In the genomic region with DNA sequence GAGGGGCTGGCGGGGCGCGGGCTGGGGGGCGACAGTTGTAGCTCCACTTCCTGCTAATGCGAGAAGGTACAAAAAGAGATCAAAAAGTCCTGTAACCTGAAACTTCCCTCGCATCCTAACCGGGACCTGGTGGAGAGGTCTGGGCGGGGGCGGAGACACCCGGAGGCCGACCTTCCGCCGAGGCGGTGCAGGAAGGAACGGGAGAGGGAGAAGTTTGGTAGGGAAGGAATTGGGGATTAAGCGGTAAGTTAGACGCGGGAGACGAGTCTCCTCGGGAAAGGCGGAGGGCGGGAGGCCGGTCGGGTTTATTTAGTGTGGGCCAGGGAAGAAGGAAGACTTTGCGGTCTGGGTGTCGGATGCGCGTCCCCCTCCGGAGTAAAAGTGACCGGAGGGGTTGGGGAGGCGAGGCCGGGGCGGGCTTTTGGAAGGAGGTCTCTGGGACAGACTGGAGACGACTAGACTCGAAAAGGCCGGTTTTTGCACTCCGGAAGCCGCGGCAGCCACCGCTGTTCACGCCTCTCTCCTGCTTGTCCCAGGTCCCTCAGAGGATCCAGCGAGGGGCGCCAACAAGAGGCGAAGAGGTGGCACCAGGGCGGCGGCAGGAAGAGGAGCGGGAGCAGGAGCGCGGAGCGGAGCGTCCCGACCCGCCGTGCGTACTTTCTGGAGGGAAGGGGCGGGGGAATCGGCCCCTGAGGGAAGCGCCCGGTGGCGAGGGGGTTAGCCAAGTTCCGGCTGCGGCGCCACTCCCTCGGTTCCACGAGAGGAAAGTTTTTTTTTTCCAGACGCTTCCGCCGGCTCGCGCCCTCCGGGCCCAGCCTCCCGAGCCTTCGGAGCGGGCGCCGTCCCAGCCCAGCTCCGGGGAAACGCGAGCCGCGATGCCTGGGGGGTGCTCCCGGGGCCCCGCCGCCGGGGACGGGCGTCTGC, we compare ENCODE assay signal across 8 cellular contexts. TPM values are rescaled to one million over a fixed set of nuclear protein-coding genes. Genes with fewer than 3 reads are reported as not detected.
A peak's percentile ranks its signal among the peaks of the same experiment; 100 is the strongest.
DNase-seq lines count a peak whose midpoint lies in the region; ATAC-seq and TF ChIP-seq lines count a peak whose summit lies in the region.

No MANE protein-coding gene starts in this region.

- peaks cover 66% of the 10 kb centered on the region for H3K27me3 Mint-ChIP-seq in activated naive CD8-positive, alpha-beta T cell treated with anti-CD3 and anti-CD28 coated beads for 36 hours

- H3K79me2 ChIP-seq in parathyroid adenoma, result no peaks in the 10 kb centered on the region

- ATAC-seq in GM21786 (IDR thresholded peaks at IDR 0.05; ENCODE audit: unreplicated experiment) (peak; percentile 33), heart right ventricle (peak; percentile 75 to 91 (median 84)), HG03108 (IDR thresholded peaks at IDR 0.05; ENCODE audit: unreplicated experiment) (no peak)

- H3K9me3 ChIP-seq in heart right ventricle (no peaks in the 10 kb centered on the region), parathyroid adenoma (ENCODE audit: control insufficient read depth, low read length) (no peaks in the 10 kb centered on the region)

- H3K27ac ChIP-seq in heart right ventricle, result peak overlapping the region; percentile 13 to 85 (median 74)
- no peak overlapping the region for H3K27ac ChIP-seq in parathyroid adenoma

- peak overlapping the region; percentile 87 for H3K4me2 ChIP-seq in parathyroid adenoma (ENCODE audit: low read length)

- peaks cover 10% of the 10 kb centered on the region for H3K4me1 Mint-ChIP-seq in activated naive CD8-positive, alpha-beta T cell treated with anti-CD3 and anti-CD28 coated beads for 36 hours

- H3K4me3 Mint-ChIP-seq in activated naive CD8-positive, alpha-beta T cell treated with anti-CD3 and anti-CD28 coated beads for 36 hours, result peak overlapping the region; percentile 77

- H3K4me1 ChIP-seq in heart right ventricle (peaks cover 0 to 27% (median 13%) of the 10 kb centered on the region in 9 donors), parathyroid adenoma (no peaks in the 10 kb centered on the region)

- H3K4me3 ChIP-seq in heart right ventricle (peak overlapping the region; percentile 34 to 80 (median 68)), parathyroid adenoma (ENCODE audit: low read depth, low read length) (peak overlapping the region; percentile 81)

- no peaks in the 10 kb centered on the region for H3K36me3 Mint-ChIP-seq in activated naive CD8-positive, alpha-beta T cell treated with anti-CD3 and anti-CD28 coated beads for 36 hours

- intact Hi-C loops in heart right ventricle (cut with DNase I), result loop anchor here in 1 of 10 donors (10.0 kb wide), 1 partner anchor 690 kb away; no protein-coding TSS in a partner anchor

- TF ChIP-seq CTCF in heart right ventricle (IDR thresholded peaks at IDR 0.05), result no peak
- TF ChIP-seq CTCF in parathyroid adenoma (IDR thresholded peaks at IDR 0.05), result no peak

- no peaks in the 10 kb centered on the region for H3K9me3 Mint-ChIP-seq in activated naive CD8-positive, alpha-beta T cell treated with anti-CD3 and anti-CD28 coated beads for 36 hours

- H3K36me3 ChIP-seq in heart right ventricle (peaks cover 0 to 4% (median 0%) of the 10 kb centered on the region in 9 donors), parathyroid adenoma (ENCODE audit: control insufficient read depth, insufficient read depth, low read length) (no peaks in the 10 kb centered on the region)

- WGBS in heart right ventricle, 2 donors, result 0 to 1% methylated on average over 87 of the region's 87 CpGs

- H2AFZ ChIP-seq in parathyroid adenoma, result peak overlapping the region; percentile 89

- no peak overlapping the region for H3K27ac Mint-ChIP-seq in activated naive CD8-positive, alpha-beta T cell treated with anti-CD3 and anti-CD28 coated beads for 36 hours

- H3K27me3 ChIP-seq in heart right ventricle (peaks cover 0 to 69% (median 45%) of the 10 kb centered on the region in 7 donors), parathyroid adenoma (ENCODE audit: control insufficient read depth, insufficient read depth, low read length) (no peaks in the 10 kb centered on the region)

- DNase-seq in ELF-1 (ENCODE audit: low read depth, low spot score), result peak; percentile 86
- peak; percentile 95 for DNase-seq in NCI-H2029 (lab: John Stamatoyannopoulos, UW)
- DNase-seq in activated naive CD8-positive, alpha-beta T cell treated with anti-CD3 and anti-CD28 coated beads for 36 hours, result no peak
- DNase-seq in heart right ventricle, result peak; percentile 50 to 62
- no peak for DNase-seq in NCI-H2171 (lab: John Stamatoyannopoulos, UW)

- H3K9ac ChIP-seq in parathyroid adenoma, result no peak overlapping the region

RNA-seq across cellular contexts. Expression of a gene that starts 0.7 kb away (rescaled TPM):
- not detected for total RNA-seq in activated naive CD8-positive, alpha-beta T cell treated with anti-CD3 and anti-CD28 coated beads for 36 hours
- total RNA-seq in heart right ventricle, result 1 to 10 TPM; 1.4 to 3.5 (median 2.1) TPM
- 1 to 10 TPM; 1.8 to 3.1 TPM for polyA plus RNA-seq in heart right ventricle

Comparison
In these comparisons a context has a peak if more than half of its experiments do, and no peak if none do; other contexts are left out.
1. DNase-seq: peak in ELF-1 (single experiment), NCI-H2029 (single experiment) and heart right ventricle (2 of 2); none in activated naive CD8-positive, alpha-beta T cell treated with anti-CD3 and anti-CD28 coated beads for 36 hours (single experiment) and NCI-H2171 (single experiment).